Comparison of ENCODE assay signal across 1 cellular context in the genomic region with DNA sequence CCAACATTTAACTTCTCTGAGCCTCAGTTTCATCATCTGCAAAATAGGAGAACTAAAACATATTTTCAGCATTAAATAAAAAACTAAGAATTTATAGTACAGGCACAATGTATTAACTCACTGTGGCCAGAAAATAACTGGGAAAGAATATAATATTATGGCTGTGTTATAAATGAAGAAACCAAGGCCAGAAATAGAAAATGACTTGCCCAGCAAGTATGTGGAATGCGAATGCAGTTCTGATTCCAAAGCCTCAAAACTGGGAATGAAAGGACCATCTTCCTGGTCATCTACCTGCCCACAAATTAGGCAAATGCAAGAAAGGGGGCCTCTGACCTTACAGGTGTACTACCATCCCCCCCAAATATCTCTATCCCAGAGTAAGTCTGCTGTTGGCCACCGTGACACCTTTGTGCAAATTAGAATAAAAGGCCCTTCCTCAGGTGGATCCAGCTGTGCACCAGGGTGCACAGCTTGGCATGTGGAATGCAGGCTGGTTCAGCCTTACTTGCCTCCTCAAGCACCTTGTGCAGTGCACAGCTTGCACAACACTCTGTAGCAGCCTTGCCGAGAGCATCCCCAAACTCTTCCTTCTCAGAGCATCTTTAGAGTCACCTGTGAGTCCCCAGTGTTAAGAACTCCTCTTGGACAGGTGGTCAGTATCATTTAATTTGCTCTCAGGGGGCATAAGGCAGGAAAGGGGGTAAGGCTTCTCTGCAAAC.
TF ChIP-seq lines count a peak whose summit lies in the region.

No MANE protein-coding gene starts in this region.

TF ChIP-seq in IMR-90, 13 proteins besides CTCF, POLR2A, EP300 and RAD21 (continued from another document):
- TF ChIP-seq, protein P1, sequence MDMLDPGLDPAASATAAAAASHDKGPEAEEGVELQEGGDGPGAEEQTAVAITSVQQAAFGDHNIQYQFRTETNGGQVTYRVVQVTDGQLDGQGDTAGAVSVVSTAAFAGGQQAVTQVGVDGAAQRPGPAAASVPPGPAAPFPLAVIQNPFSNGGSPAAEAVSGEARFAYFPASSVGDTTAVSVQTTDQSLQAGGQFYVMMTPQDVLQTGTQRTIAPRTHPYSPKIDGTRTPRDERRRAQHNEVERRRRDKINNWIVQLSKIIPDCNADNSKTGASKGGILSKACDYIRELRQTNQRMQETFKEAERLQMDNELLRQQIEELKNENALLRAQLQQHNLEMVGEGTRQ (IDR thresholded peaks at IDR 0.05; ENCODE audit: low read depth, low read length), result no peak
- TF ChIP-seq RCOR1 (IDR thresholded peaks at IDR 0.05; ENCODE audit: insufficient replicate concordance, low read length), result no peak
- TF ChIP-seq CHD1 (IDR thresholded peaks at IDR 0.05; ENCODE audit: low read depth, low read length), result no peak
- no peak for TF ChIP-seq MXI1 (IDR thresholded peaks at IDR 0.05; ENCODE audit: borderline replicate concordance, low read depth, low read length)
